Comparison of ENCODE assay signal across 2 cellular contexts in genomic region chr14:34090451-34090850, GRCh38.
TF ChIP-seq lines count a peak whose summit lies in the region.

No MANE protein-coding gene starts in this region.

TF ChIP-seq in GM23338, 12 proteins besides CTCF, POLR2A, EP300 and RAD21 (continued from another document):
- TF ChIP-seq ZNF331 (CRISPR knock-in tag; IDR thresholded peaks at IDR 0.05; ENCODE audit: low read depth) = no peak
- TF ChIP-seq EZH2phosphoT487 (IDR thresholded peaks at IDR 0.05; ENCODE audit: unreplicated experiment) = no peak
- no peak for TF ChIP-seq REST (IDR thresholded peaks at IDR 0.05; ENCODE audit: unreplicated experiment)
- TF ChIP-seq, protein P1, sequence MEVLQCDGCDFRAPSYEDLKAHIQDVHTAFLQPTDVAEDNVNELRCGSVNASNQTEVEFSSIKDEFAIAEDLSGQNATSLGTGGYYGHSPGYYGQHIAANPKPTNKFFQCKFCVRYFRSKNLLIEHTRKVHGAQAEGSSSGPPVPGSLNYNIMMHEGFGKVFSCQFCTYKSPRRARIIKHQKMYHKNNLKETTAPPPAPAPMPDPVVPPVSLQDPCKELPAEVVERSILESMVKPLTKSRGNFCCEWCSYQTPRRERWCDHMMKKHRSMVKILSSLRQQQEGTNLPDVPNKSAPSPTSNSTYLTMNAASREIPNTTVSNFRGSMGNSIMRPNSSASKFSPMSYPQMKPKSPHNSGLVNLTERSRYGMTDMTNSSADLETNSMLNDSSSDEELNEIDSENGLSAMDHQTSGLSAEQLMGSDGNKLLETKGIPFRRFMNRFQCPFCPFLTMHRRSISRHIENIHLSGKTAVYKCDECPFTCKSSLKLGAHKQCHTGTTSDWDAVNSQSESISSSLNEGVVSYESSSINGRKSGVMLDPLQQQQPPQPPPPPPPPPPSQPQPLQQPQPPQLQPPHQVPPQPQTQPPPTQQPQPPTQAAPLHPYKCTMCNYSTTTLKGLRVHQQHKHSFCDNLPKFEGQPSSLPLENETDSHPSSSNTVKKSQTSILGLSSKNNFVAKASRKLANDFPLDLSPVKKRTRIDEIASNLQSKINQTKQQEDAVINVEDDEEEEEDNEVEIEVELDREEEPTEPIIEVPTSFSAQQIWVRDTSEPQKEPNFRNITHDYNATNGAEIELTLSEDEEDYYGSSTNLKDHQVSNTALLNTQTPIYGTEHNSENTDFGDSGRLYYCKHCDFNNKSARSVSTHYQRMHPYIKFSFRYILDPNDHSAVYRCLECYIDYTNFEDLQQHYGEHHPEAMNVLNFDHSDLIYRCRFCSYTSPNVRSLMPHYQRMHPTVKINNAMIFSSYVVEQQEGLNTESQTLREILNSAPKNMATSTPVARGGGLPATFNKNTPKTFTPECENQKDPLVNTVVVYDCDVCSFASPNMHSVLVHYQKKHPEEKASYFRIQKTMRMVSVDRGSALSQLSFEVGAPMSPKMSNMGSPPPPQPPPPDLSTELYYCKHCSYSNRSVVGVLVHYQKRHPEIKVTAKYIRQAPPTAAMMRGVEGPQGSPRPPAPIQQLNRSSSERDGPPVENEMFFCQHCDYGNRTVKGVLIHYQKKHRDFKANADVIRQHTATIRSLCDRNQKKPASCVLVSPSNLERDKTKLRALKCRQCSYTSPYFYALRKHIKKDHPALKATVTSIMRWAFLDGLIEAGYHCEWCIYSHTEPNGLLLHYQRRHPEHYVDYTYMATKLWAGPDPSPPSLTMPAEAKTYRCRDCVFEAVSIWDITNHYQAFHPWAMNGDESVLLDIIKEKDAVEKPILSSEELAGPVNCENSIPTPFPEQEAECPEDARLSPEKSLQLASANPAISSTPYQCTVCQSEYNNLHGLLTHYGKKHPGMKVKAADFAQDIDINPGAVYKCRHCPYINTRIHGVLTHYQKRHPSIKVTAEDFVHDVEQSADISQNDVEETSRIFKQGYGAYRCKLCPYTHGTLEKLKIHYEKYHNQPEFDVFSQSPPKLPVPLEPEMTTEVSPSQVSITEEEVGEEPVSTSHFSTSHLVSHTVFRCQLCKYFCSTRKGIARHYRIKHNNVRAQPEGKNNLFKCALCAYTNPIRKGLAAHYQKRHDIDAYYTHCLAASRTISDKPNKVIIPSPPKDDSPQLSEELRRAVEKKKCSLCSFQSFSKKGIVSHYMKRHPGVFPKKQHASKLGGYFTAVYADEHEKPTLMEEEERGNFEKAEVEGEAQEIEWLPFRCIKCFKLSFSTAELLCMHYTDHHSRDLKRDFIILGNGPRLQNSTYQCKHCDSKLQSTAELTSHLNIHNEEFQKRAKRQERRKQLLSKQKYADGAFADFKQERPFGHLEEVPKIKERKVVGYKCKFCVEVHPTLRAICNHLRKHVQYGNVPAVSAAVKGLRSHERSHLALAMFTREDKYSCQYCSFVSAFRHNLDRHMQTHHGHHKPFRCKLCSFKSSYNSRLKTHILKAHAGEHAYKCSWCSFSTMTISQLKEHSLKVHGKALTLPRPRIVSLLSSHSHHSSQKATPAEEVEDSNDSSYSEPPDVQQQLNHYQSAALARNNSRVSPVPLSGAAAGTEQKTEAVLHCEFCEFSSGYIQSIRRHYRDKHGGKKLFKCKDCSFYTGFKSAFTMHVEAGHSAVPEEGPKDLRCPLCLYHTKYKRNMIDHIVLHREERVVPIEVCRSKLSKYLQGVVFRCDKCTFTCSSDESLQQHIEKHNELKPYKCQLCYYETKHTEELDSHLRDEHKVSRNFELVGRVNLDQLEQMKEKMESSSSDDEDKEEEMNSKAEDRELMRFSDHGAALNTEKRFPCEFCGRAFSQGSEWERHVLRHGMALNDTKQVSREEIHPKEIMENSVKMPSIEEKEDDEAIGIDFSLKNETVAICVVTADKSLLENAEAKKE (CRISPR knock-in tag; IDR thresholded peaks at IDR 0.05) = no peak
- TF ChIP-seq, protein P2, sequence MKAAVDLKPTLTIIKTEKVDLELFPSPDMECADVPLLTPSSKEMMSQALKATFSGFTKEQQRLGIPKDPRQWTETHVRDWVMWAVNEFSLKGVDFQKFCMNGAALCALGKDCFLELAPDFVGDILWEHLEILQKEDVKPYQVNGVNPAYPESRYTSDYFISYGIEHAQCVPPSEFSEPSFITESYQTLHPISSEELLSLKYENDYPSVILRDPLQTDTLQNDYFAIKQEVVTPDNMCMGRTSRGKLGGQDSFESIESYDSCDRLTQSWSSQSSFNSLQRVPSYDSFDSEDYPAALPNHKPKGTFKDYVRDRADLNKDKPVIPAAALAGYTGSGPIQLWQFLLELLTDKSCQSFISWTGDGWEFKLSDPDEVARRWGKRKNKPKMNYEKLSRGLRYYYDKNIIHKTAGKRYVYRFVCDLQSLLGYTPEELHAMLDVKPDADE (IDR thresholded peaks at IDR 0.05) = no peak
- TF ChIP-seq NANOG (IDR thresholded peaks at IDR 0.05; ENCODE audit: borderline replicate concordance) = no peak
- TF ChIP-seq JUNB (IDR thresholded peaks at IDR 0.05; ENCODE audit: unreplicated experiment) = no peak
TF ChIP-seq in GM23338: peak in this region for 0.

TF ChIP-seq in GM12878, 131 proteins besides CTCF, POLR2A, EP300 and RAD21 (continued from another document):
- TF ChIP-seq, protein P3, sequence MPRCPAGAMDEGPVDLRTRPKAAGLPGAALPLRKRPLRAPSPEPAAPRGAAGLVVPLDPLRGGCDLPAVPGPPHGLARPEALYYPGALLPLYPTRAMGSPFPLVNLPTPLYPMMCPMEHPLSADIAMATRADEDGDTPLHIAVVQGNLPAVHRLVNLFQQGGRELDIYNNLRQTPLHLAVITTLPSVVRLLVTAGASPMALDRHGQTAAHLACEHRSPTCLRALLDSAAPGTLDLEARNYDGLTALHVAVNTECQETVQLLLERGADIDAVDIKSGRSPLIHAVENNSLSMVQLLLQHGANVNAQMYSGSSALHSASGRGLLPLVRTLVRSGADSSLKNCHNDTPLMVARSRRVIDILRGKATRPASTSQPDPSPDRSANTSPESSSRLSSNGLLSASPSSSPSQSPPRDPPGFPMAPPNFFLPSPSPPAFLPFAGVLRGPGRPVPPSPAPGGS (IDR thresholded peaks at IDR 0.05; ENCODE audit: borderline replicate concordance, insufficient read depth, low read depth, low read length, poor library complexity, severe bottlenecking) = no peak
- no peak for TF ChIP-seq NFXL1 (IDR thresholded peaks at IDR 0.05; ENCODE audit: borderline replicate concordance)
- TF ChIP-seq BCL11A (IDR thresholded peaks at IDR 0.05; ENCODE audit: low read depth, low read length) = no peak
- TF ChIP-seq TCF12 (IDR thresholded peaks at IDR 0.05; ENCODE audit: low read depth, low read length) = no peak
- no peak for TF ChIP-seq YY1 (IDR thresholded peaks at IDR 0.05; ENCODE audit: low read depth, low read length)
- no peak for TF ChIP-seq GABPA (IDR thresholded peaks at IDR 0.05; ENCODE audit: low read depth)
- TF ChIP-seq RELB (IDR thresholded peaks at IDR 0.05; ENCODE audit: low read depth) = no peak
- no peak for TF ChIP-seq IRF3 (IDR thresholded peaks at IDR 0.05)
- no peak for TF ChIP-seq PAX8 (IDR thresholded peaks at IDR 0.05)
- TF ChIP-seq POLR2AphosphoS5 (IDR thresholded peaks at IDR 0.05; ENCODE audit: low read length) = no peak
- TF ChIP-seq RBBP5 (conservative IDR thresholded peaks at IDR 0.05) = no peak
